14 cellular contexts compared by ENCODE assay signal in genomic region chr18:63427566-63427965, GRCh38. TPM values are rescaled to one million over a fixed set of nuclear protein-coding genes. Genes with fewer than 3 reads are reported as not detected.
A peak's percentile ranks its signal among the peaks of the same experiment; 100 is the strongest.
DNase-seq lines count a peak whose midpoint lies in the region; ATAC-seq, FAIRE-seq and TF ChIP-seq lines count a peak whose summit lies in the region.
"Had no signal": no experiment of that assay in that cellular context is flagged by ENCODE, and none has a peak within 500 bp of the region (broad histone marks: within the 10 kb centered on the region; RNA-seq: fewer than 3 reads in every experiment).

No MANE protein-coding gene starts in this region.

- peak; percentile 83 for ATAC-seq in mucosa of descending colon
- ATAC-seq in Right ventricle myocardium inferior = no peak
- ATAC-seq in GM18861 (IDR thresholded peaks at IDR 0.05; ENCODE audit: unreplicated experiment) = no peak
- ATAC-seq in HG03378 (IDR thresholded peaks at IDR 0.05; ENCODE audit: unreplicated experiment) = no peak
- ATAC-seq: CD8-positive, alpha-beta T cell had no signal

- no peak for TF ChIP-seq CTCF in colonic mucosa (IDR thresholded peaks at IDR 0.05)
- no peak for TF ChIP-seq CTCF in mucosa of descending colon (IDR thresholded peaks at IDR 0.05)
- no peak for TF ChIP-seq CTCF in glutamatergic neuron (IDR thresholded peaks at IDR 0.05; ENCODE audit: partially characterized antibody, unreplicated experiment)

- no peaks in the 10 kb centered on the region for H3K9me3 ChIP-seq in colonic mucosa
- no peaks in the 10 kb centered on the region for H3K9me3 ChIP-seq in mucosa of descending colon

- no peak overlapping the region for H3K4me3 Mint-ChIP-seq in glutamatergic neuron (ENCODE audit: unreplicated experiment)
- H3K4me3 Mint-ChIP-seq: CD8-positive, alpha-beta T cell; memory B cell had no signal

- TF ChIP-seq POLR2A in H54 (IDR thresholded peaks at IDR 0.05; ENCODE audit: low read depth, low read length) = no peak

- no peaks in the 10 kb centered on the region for H3K36me3 Mint-ChIP-seq in glutamatergic neuron (ENCODE audit: unreplicated experiment)
- H3K36me3 Mint-ChIP-seq: memory B cell had no signal

- H3K36me3 ChIP-seq in colonic mucosa (no peaks in the 10 kb centered on the region), mucosa of descending colon (ENCODE audit: low read depth) (no peaks in the 10 kb centered on the region)

- H3K27me3 ChIP-seq in colonic mucosa = no peaks in the 10 kb centered on the region

- H3K4me1 ChIP-seq in colonic mucosa (peaks cover 4% of the 10 kb centered on the region), mucosa of descending colon (ENCODE audit: low read depth) (peaks cover 5% of the 10 kb centered on the region)

- no peak overlapping the region for H3K27ac ChIP-seq in colonic mucosa

- no peak overlapping the region for H3K27ac Mint-ChIP-seq in glutamatergic neuron (ENCODE audit: unreplicated experiment)
- H3K27ac Mint-ChIP-seq: CD8-positive, alpha-beta T cell; memory B cell had no signal

- DNase-seq in H54 (ENCODE audit: insufficient read length, low spot score) (peak; percentile 18), NCI-H226 (peak; percentile 90), colonic mucosa (peak; percentile 19), mucosa of descending colon (peak in 1 of 3 donors; percentile 32), Right ventricle myocardium inferior (ENCODE audit: missing footprints) (no peak), glutamatergic neuron (no peak)
- DNase-seq: CD8-positive, alpha-beta T cell; effector CD4-positive, alpha-beta T cell; occipital lobe; SHP77 treated with DMSO at 0.1 percent for 48 hours had no signal

- peaks cover 2% of the 10 kb centered on the region for H3K9me3 Mint-ChIP-seq in glutamatergic neuron (ENCODE audit: unreplicated experiment)
- H3K9me3 Mint-ChIP-seq: CD8-positive, alpha-beta T cell had no signal

- no peak overlapping the region for H3K9ac ChIP-seq in colonic mucosa (ENCODE audit: low read depth in 2 of 2, low read length in 2 of 2)

- H3K4me3 ChIP-seq in colonic mucosa = no peak overlapping the region
- H3K4me3 ChIP-seq in mucosa of descending colon = no peak overlapping the region

- H3K4me1 Mint-ChIP-seq in glutamatergic neuron (ENCODE audit: low read depth, unreplicated experiment) = peaks cover 3% of the 10 kb centered on the region

- intact Hi-C loops in colonic mucosa (cut with DNase I) (no loop called here), mucosa of descending colon (cut with DNase I, micrococcal nuclease) (no loop called here), Right ventricle myocardium inferior (cut with DNase I) (loop anchor here (10.0 kb wide), 1 partner anchor 713 kb away; the partner anchor contains the start of gene PHLPP1)

- FAIRE-seq in H54 (lab: Jason Lieb, UNC) = peak; percentile 72
- FAIRE-seq: TTC549 had no signal

- H3K27me3 Mint-ChIP-seq in glutamatergic neuron (ENCODE audit: unreplicated experiment) = peaks cover 2% of the 10 kb centered on the region

RNA-seq across cellular contexts. Expression of gene VPS4B, which starts 5.3 kb away (rescaled TPM):
- total RNA-seq in colonic mucosa (100 to 1,000 TPM in 1 of 2 donors, 10 to 100 TPM in 1; 96.3 to 127 TPM), mucosa of descending colon (100 to 1,000 TPM in 2 of 3 donors, 10 to 100 TPM in 1; 83.8 to 167 (median 116) TPM), Right ventricle myocardium inferior (20.4 TPM), glutamatergic neuron (ENCODE audit: unreplicated experiment) (44.5 TPM)

RNA-seq across cellular contexts. Expression of gene SERPINB5, which starts 49.2 kb away (rescaled TPM):
- total RNA-seq in colonic mucosa = 1 to 10 TPM; 4.8 to 6.1 TPM
- 1 to 10 TPM in 2 of 3 donors, under 1 TPM in 1; 0.63 to 2.6 (median 2.3) TPM for total RNA-seq in mucosa of descending colon
- total RNA-seq in Right ventricle myocardium inferior = not detected
- total RNA-seq in glutamatergic neuron (ENCODE audit: unreplicated experiment) = not detected
- total RNA-seq: CD8-positive, alpha-beta T cell; occipital lobe had no signal

Comparison
In these comparisons a context has a peak if more than half of its experiments do, and no peak if none do; other contexts are left out.
1. DNase-seq: peak in H54 (single experiment), NCI-H226 (single experiment) and colonic mucosa (single experiment); none in Right ventricle myocardium inferior (single experiment) and glutamatergic neuron (single experiment).